In the genomic region with DNA sequence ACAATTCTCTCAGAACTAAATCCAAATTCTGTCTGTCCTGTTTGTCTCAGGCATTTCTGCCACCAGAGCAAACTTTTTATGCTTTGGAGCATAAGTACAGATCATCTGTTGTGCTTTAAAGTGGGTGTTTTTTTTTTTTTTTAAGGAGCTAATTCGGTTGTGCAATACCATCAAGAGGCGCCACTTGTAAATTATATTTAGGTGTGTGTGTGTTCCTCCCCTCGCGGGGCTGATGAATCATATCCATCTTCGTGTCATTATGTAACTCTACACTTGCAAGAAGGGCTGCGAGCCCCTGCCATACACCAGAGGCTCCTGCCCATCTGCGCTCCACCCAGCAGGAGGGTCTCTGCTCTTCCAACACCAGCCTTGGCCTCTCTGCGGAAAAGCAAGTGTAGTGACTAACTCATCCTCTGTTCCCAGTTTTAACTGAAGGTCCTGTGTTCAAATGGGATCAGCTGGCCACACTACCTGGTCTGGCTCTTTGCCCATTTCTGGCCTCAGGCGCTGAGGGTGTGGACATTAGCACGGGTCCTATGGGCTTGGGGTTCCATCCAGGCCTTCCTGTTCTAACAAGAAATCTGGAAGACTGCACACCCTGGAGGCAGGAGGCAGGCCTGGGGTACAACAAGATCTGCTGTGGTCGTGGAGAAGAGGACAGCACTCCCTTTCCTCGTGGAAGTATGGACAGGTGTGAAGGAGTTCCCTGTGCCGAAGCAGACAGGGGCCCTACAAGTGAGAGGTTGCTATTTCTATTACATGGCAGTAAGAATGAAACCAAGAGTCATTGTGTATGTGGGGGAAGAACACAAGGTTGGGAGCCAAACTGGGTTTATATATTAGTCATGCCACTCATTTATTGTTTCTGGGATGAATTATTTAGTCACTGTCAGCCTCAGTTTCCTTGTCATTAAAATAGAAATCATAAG, we compare ENCODE assay signal across 9 cellular contexts.
DNase-seq lines count a peak whose midpoint lies in the region; ATAC-seq and TF ChIP-seq lines count a peak whose summit lies in the region.
"Had no signal": no experiment of that assay in that cellular context is flagged by ENCODE, and none has a peak within 500 bp of the region (broad histone marks: within the 10 kb centered on the region; RNA-seq: fewer than 3 reads in every experiment).

No MANE protein-coding gene starts in this region.

- H2AFZ ChIP-seq in neural cell (ENCODE audit: low read depth, low read length) = no peak overlapping the region

- no peaks in the 10 kb centered on the region for H3K9me3 ChIP-seq in neural cell (ENCODE audit: low read length)

- H3K36me3 ChIP-seq in neural cell (ENCODE audit: insufficient read depth, low read length) = no peaks in the 10 kb centered on the region

- no peaks in the 10 kb centered on the region for H3K27me3 ChIP-seq in neural cell (ENCODE audit: insufficient read depth, low read depth, low read length)

- no peaks in the 10 kb centered on the region for H4K20me1 ChIP-seq in neural cell (ENCODE audit: insufficient read depth)

- no peak overlapping the region for H3K4me3 ChIP-seq in astrocyte of the spinal cord (ENCODE audit: low read depth, low read length)
- peak overlapping the region; percentile 33 for H3K4me3 ChIP-seq in neural cell (ENCODE audit: low read length)

- TF ChIP-seq EP300 in neural cell (conservative IDR thresholded peaks at IDR 0.05; ENCODE audit: poor library complexity, severe bottlenecking) = no peak

- no peak overlapping the region for H3K4me2 ChIP-seq in neural cell (ENCODE audit: low read length)

- no peak overlapping the region for H3K27ac ChIP-seq in neural cell (ENCODE audit: low read length)
- H3K27ac ChIP-seq: 22Rv1 had no signal

- H3K9ac ChIP-seq in neural cell (ENCODE audit: low read length) = no peak overlapping the region

- TF ChIP-seq RAD21 in neural cell (conservative IDR thresholded peaks at IDR 0.05) = no peak

- H3K9me2 ChIP-seq in neural cell (ENCODE audit: insufficient read depth, low read length) = no peaks in the 10 kb centered on the region

- DNase-seq in DMS 273 (lab: John Stamatoyannopoulos, UW; ENCODE audit: unreplicated experiment) (peak; percentile 57), DMS 273 treated with DMSO at 0.1 percent for 48 hours (lab: John Stamatoyannopoulos, UW) (no peak), astrocyte of the spinal cord (ENCODE audit: low read depth, low spot score) (peak; percentile 48)
- DNase-seq in activated CD8-positive, alpha-beta memory T cell treated with anti-CD3 and anti-CD28 coated beads for 24 hours = no peak
- no peak for DNase-seq in stimulated activated CD8-positive, alpha-beta memory T cell treated with anti-CD3 and anti-CD28 coated beads, Interleukin-4, amount 100 ng/mL, for 48 hours

- TF ChIP-seq CTCF in astrocyte of the spinal cord (IDR thresholded peaks at IDR 0.05; ENCODE audit: low read depth, low read length) (peak; percentile 0), neural cell (IDR thresholded peaks at IDR 0.05; ENCODE audit: poor library complexity, severe bottlenecking) (no peak)

- H3F3A ChIP-seq in neural cell (ENCODE audit: insufficient read depth, low read length, poor library complexity, severe bottlenecking) = no peaks in the 10 kb centered on the region

- H3K79me2 ChIP-seq in neural cell (replicated peaks; ENCODE audit: insufficient read depth, low read length) = no peaks in the 10 kb centered on the region

- in situ Hi-C loops in astrocyte of the spinal cord (cut with HindIII; ENCODE audit: low sequenced_read_pairs) = no loop called here

- peak; percentile 93 for ATAC-seq in GM21528 (IDR thresholded peaks at IDR 0.05; ENCODE audit: low FRiP score, unreplicated experiment)
- peak; percentile 90 for ATAC-seq in HG03571 (IDR thresholded peaks at IDR 0.05; ENCODE audit: unreplicated experiment)

TF ChIP-seq in neural cell, 6 proteins besides CTCF, POLR2A, EP300 and RAD21:
- TF ChIP-seq, protein P1, sequence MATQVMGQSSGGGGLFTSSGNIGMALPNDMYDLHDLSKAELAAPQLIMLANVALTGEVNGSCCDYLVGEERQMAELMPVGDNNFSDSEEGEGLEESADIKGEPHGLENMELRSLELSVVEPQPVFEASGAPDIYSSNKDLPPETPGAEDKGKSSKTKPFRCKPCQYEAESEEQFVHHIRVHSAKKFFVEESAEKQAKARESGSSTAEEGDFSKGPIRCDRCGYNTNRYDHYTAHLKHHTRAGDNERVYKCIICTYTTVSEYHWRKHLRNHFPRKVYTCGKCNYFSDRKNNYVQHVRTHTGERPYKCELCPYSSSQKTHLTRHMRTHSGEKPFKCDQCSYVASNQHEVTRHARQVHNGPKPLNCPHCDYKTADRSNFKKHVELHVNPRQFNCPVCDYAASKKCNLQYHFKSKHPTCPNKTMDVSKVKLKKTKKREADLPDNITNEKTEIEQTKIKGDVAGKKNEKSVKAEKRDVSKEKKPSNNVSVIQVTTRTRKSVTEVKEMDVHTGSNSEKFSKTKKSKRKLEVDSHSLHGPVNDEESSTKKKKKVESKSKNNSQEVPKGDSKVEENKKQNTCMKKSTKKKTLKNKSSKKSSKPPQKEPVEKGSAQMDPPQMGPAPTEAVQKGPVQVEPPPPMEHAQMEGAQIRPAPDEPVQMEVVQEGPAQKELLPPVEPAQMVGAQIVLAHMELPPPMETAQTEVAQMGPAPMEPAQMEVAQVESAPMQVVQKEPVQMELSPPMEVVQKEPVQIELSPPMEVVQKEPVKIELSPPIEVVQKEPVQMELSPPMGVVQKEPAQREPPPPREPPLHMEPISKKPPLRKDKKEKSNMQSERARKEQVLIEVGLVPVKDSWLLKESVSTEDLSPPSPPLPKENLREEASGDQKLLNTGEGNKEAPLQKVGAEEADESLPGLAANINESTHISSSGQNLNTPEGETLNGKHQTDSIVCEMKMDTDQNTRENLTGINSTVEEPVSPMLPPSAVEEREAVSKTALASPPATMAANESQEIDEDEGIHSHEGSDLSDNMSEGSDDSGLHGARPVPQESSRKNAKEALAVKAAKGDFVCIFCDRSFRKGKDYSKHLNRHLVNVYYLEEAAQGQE (IDR thresholded peaks at IDR 0.05; ENCODE audit: borderline replicate concordance) = no peak
- TF ChIP-seq EZH2 (IDR thresholded peaks at IDR 0.05; ENCODE audit: borderline replicate concordance, insufficient read depth, low read length, poor library complexity, severe bottlenecking) = no peak

Comparison
In these comparisons a context has a peak if more than half of its experiments do, and no peak if none do; other contexts are left out.
1. DNase-seq: peak in DMS 273 (single experiment) and astrocyte of the spinal cord (single experiment); none in DMS 273 treated with DMSO at 0.1 percent for 48 hours (single experiment), activated CD8-positive, alpha-beta memory T cell treated with anti-CD3 and anti-CD28 coated beads for 24 hours (single experiment) and stimulated activated CD8-positive, alpha-beta memory T cell treated with anti-CD3 and anti-CD28 coated beads, Interleukin-4, amount 100 ng/mL, for 48 hours (single experiment).